ENCODE assay signal across 8 cellular contexts in genomic region chr2:18117592-18117991, GRCh38.
A peak's percentile ranks its signal among the peaks of the same experiment; 100 is the strongest.
DNase-seq lines count a peak whose midpoint lies in the region; ATAC-seq and TF ChIP-seq lines count a peak whose summit lies in the region.

No MANE protein-coding gene starts in this region.

- no peak overlapping the region for H3K4me3 ChIP-seq in GM06990 (replicated peaks; ENCODE audit: low read depth, low read length)
- H3K4me3 ChIP-seq in foreskin fibroblast (ENCODE audit: low read depth in 1 of 2, low read length in 2 of 2) = no peak overlapping the region
- H3K4me3 ChIP-seq in Peyer's patch = no peak overlapping the region

- ATAC-seq in HG03460 (IDR thresholded peaks at IDR 0.05; ENCODE audit: unreplicated experiment) = peak; percentile 80
- ATAC-seq in activated T-helper 17 cell treated with anti-CD3 and anti-CD28 coated beads, Interleukin-2, amount 50 U/mL, for 72 hours (replicated peaks) = no peak

- H3K4me1 Mint-ChIP-seq in activated T-helper 17 cell treated with anti-CD3 and anti-CD28 coated beads, Interleukin-2, amount 50 U/mL, for 72 hours = no peaks in the 10 kb centered on the region

- H3K27me3 Mint-ChIP-seq in activated T-helper 17 cell treated with anti-CD3 and anti-CD28 coated beads, Interleukin-2, amount 50 U/mL, for 72 hours = peaks cover 9% of the 10 kb centered on the region

- no peak for TF ChIP-seq POLR2A in Peyer's patch (IDR thresholded peaks at IDR 0.05)

- no peaks in the 10 kb centered on the region for H3K36me3 Mint-ChIP-seq in activated T-helper 17 cell treated with anti-CD3 and anti-CD28 coated beads, Interleukin-2, amount 50 U/mL, for 72 hours (ENCODE audit: low read depth)

- H3K9me3 Mint-ChIP-seq in activated T-helper 17 cell treated with anti-CD3 and anti-CD28 coated beads, Interleukin-2, amount 50 U/mL, for 72 hours = no peaks in the 10 kb centered on the region

- no peaks in the 10 kb centered on the region for H3K36me3 ChIP-seq in GM06990 (ENCODE audit: control insufficient read depth, insufficient read depth, low read length)
- H3K36me3 ChIP-seq in Peyer's patch = no peaks in the 10 kb centered on the region

- TF ChIP-seq CTCF in GM06990 (IDR thresholded peaks at IDR 0.05; ENCODE audit: insufficient read depth, low read length, poor library complexity, severe bottlenecking) = peak; percentile 52
- TF ChIP-seq CTCF in GM20000 (IDR thresholded peaks at IDR 0.05; ENCODE audit: extremely low read depth, missing control alignments) = peak; percentile 60
- peak; percentile 85 for TF ChIP-seq CTCF in foreskin fibroblast (IDR thresholded peaks at IDR 0.05; ENCODE audit: low read depth, low read length)
- TF ChIP-seq CTCF in Peyer's patch (IDR thresholded peaks at IDR 0.05) = peak in 3 of 6 experiments; percentile 35 to 42 (median 40)

- no peaks in the 10 kb centered on the region for H3K4me1 ChIP-seq in Peyer's patch

- H3K27ac Mint-ChIP-seq in activated T-helper 17 cell treated with anti-CD3 and anti-CD28 coated beads, Interleukin-2, amount 50 U/mL, for 72 hours = no peak overlapping the region

- H3K9me3 ChIP-seq in Peyer's patch = no peaks in the 10 kb centered on the region

- no peak for DNase-seq in GM06990 (ENCODE audit: extremely low read depth, insufficient read length)
- peak; percentile 24 for DNase-seq in GM20000 (ENCODE audit: low spot score)
- peak; percentile 59 for DNase-seq in RPMI7951 (ENCODE audit: low read depth)
- peak; percentile 39 to 75 for DNase-seq in foreskin fibroblast
- no peak for DNase-seq in Peyer's patch
- no peak for DNase-seq in effector CD8-positive, alpha-beta T cell (lab: John Stamatoyannopoulos, UW)

- H3K27me3 ChIP-seq in GM06990 (replicated peaks; ENCODE audit: control insufficient read depth, insufficient read depth, low read length) (peaks cover 1% of the 10 kb centered on the region), Peyer's patch (no peaks in the 10 kb centered on the region)

- no peak overlapping the region for H3K27ac ChIP-seq in Peyer's patch

- no peak overlapping the region for H3K4me3 Mint-ChIP-seq in activated T-helper 17 cell treated with anti-CD3 and anti-CD28 coated beads, Interleukin-2, amount 50 U/mL, for 72 hours

Comparison
In these comparisons a context has a peak if more than half of its experiments do, and no peak if none do; other contexts are left out.
1. DNase-seq: peak in GM20000 (single experiment), RPMI7951 (single experiment) and foreskin fibroblast (2 of 2); none in GM06990 (single experiment), Peyer's patch (0 of 3) and effector CD8-positive, alpha-beta T cell (single experiment).